In genomic region chr12:98864363-98864762, GRCh38 we compare ENCODE assay signal across 22 cellular contexts.
DNase-seq lines count a peak whose midpoint lies in the region; ATAC-seq and TF ChIP-seq lines count a peak whose summit lies in the region.
"Had no signal": no experiment of that assay in that cellular context is flagged by ENCODE, and none has a peak within 500 bp of the region (broad histone marks: within the 10 kb centered on the region; RNA-seq: fewer than 3 reads in every experiment).

No MANE protein-coding gene starts in this region.

- intact Hi-C loops in dorsolateral prefrontal cortex (cut with DNase I) = no loop called here
- intact Hi-C loops in naive thymus-derived CD4-positive, alpha-beta T cell (cut with micrococcal nuclease) = no loop called here

- DNase-seq in WTC11 (ENCODE audit: low spot score) (no peak), dorsolateral prefrontal cortex (no peak), substantia nigra (lab: John Stamatoyannopoulos, UW) (no peak), NCI-H1436 (lab: John Stamatoyannopoulos, UW) (no peak)
- no peak for DNase-seq in naive thymus-derived CD4-positive, alpha-beta T cell
- no peak for DNase-seq in activated T-cell treated with anti-CD3 and anti-CD28 coated beads, Interleukin-2, amount 50 U/mL, for 1 hour
- DNase-seq: 8988T; ACHN; AML-193; BE2C; Calu3; CD4-positive, alpha-beta T cell; COR-L47; DMS53; DMS79 treated with DMSO at 0.1 percent for 48 hours; GF-D8; GOT3; H7; HCEC 1CT had no signal

- H3K4me1 Mint-ChIP-seq in WTC11 = peaks cover 34% of the 10 kb centered on the region
- H3K4me1 Mint-ChIP-seq in naive thymus-derived CD4-positive, alpha-beta T cell = no peaks in the 10 kb centered on the region

- POLR2A ChIA-PET in WTC11 (lab: Charles Lee) = no interaction called here
- POLR2A ChIA-PET in naive thymus-derived CD4-positive, alpha-beta T cell (lab: Charles Lee) = no interaction called here

- H3K4me1 ChIP-seq in naive thymus-derived CD4-positive, alpha-beta T cell (ENCODE audit: control insufficient read depth in 2 of 2, insufficient read depth in 2 of 2, low read length in 2 of 2) = no peaks in the 10 kb centered on the region
- H3K4me1 ChIP-seq: A549; BE2C; BLaER1 treated with 17β-estradiol and CSF1 and Interleukin-3, amounts not matched to agents 10 nM and 100 nM had no signal

- no peaks in the 10 kb centered on the region for H3K36me3 ChIP-seq in naive thymus-derived CD4-positive, alpha-beta T cell (ENCODE audit: control insufficient read depth in 2 of 3, insufficient read depth in 3 of 3, low read length in 3 of 3)
- H3K36me3 ChIP-seq: BE2C had no signal

- H3K36me3 Mint-ChIP-seq in WTC11 = peaks cover 2% of the 10 kb centered on the region; the same call in 1 of the 2 replicates
- H3K36me3 Mint-ChIP-seq in naive thymus-derived CD4-positive, alpha-beta T cell = no peaks in the 10 kb centered on the region
- H3K36me3 Mint-ChIP-seq: CD14-positive monocyte had no signal

- H3K4me3 ChIP-seq in dorsolateral prefrontal cortex = no peak overlapping the region
- no peak overlapping the region for H3K4me3 ChIP-seq in naive thymus-derived CD4-positive, alpha-beta T cell (ENCODE audit: low read length)
- H3K4me3 ChIP-seq: A549; BLaER1 treated with 17β-estradiol and CSF1 and Interleukin-3, amounts not matched to agents 10 nM and 100 nM had no signal

- H3K27me3 Mint-ChIP-seq in WTC11 (ENCODE audit: low read depth) = peaks cover 60% of the 10 kb centered on the region
- H3K27me3 Mint-ChIP-seq in naive thymus-derived CD4-positive, alpha-beta T cell = peaks cover 4 to 10% (median 5%) of the 10 kb centered on the region in 5 donors

- H3K27me3 ChIP-seq in dorsolateral prefrontal cortex = no peaks in the 10 kb centered on the region
- no peaks in the 10 kb centered on the region for H3K27me3 ChIP-seq in naive thymus-derived CD4-positive, alpha-beta T cell (ENCODE audit: control insufficient read depth in 2 of 2, insufficient read depth in 2 of 2, low read length in 2 of 2)
- H3K27me3 ChIP-seq: BLaER1 treated with 17β-estradiol and CSF1 and Interleukin-3, amounts not matched to agents 10 nM and 100 nM had no signal

- H3K9me3 ChIP-seq in naive thymus-derived CD4-positive, alpha-beta T cell (ENCODE audit: control insufficient read depth in 2 of 3, low read length in 3 of 3) = no peaks in the 10 kb centered on the region
- H3K9me3 ChIP-seq: A549; BE2C; BLaER1 treated with 17β-estradiol and CSF1 and Interleukin-3, amounts not matched to agents 10 nM and 100 nM had no signal

- H3K4me3 Mint-ChIP-seq in WTC11 = no peak overlapping the region
- H3K4me3 Mint-ChIP-seq in naive thymus-derived CD4-positive, alpha-beta T cell = no peak overlapping the region
- H3K4me3 Mint-ChIP-seq: CD14-positive monocyte; CD4-positive, alpha-beta T cell had no signal

- ATAC-seq in WTC11 = no peak
- ATAC-seq in naive thymus-derived CD4-positive, alpha-beta T cell = no peak
- ATAC-seq: A549 had no signal

- peaks cover 15% of the 10 kb centered on the region for H3K9me3 Mint-ChIP-seq in WTC11
- peaks cover 0 to 9% (median 0%) of the 10 kb centered on the region in 11 donors for H3K9me3 Mint-ChIP-seq in naive thymus-derived CD4-positive, alpha-beta T cell
- H3K9me3 Mint-ChIP-seq: CD4-positive, alpha-beta T cell had no signal

- TF ChIP-seq CTCF in WTC11 (IDR thresholded peaks at IDR 0.05) = no peak
- TF ChIP-seq CTCF in dorsolateral prefrontal cortex (IDR thresholded peaks at IDR 0.05 in 54 of 56, conservative IDR thresholded peaks at IDR 0.05 in 2 of 56; ENCODE audit: low read depth in 1 of 56, partially characterized antibody in 56 of 56) = no peak

- CTCF ChIA-PET in WTC11 (lab: Charles Lee) = no interaction called here
- CTCF ChIA-PET in naive thymus-derived CD4-positive, alpha-beta T cell (lab: Charles Lee) = no interaction called here

- H3K27ac Mint-ChIP-seq in WTC11 = no peak overlapping the region
- H3K27ac Mint-ChIP-seq in naive thymus-derived CD4-positive, alpha-beta T cell = no peak overlapping the region
- H3K27ac Mint-ChIP-seq: CD4-positive, alpha-beta T cell had no signal

- H3K27ac ChIP-seq in dorsolateral prefrontal cortex = peak overlapping the region in 50 of 59 donors; percentile 13 to 99 (median 79)
- H3K27ac ChIP-seq in substantia nigra (ENCODE audit: low read depth, low read length, poor library complexity, severe bottlenecking) = peak overlapping the region; percentile 68
- H3K27ac ChIP-seq in naive thymus-derived CD4-positive, alpha-beta T cell (ENCODE audit: low read depth, low read length) = no peak overlapping the region
- H3K27ac ChIP-seq: A549; BLaER1 treated with 17β-estradiol and CSF1 and Interleukin-3, amounts not matched to agents 10 nM and 100 nM had no signal

TF ChIP-seq in WTC11, 78 proteins besides CTCF, POLR2A, EP300 and RAD21 (continues in another document):
- TF ChIP-seq, protein P1, sequence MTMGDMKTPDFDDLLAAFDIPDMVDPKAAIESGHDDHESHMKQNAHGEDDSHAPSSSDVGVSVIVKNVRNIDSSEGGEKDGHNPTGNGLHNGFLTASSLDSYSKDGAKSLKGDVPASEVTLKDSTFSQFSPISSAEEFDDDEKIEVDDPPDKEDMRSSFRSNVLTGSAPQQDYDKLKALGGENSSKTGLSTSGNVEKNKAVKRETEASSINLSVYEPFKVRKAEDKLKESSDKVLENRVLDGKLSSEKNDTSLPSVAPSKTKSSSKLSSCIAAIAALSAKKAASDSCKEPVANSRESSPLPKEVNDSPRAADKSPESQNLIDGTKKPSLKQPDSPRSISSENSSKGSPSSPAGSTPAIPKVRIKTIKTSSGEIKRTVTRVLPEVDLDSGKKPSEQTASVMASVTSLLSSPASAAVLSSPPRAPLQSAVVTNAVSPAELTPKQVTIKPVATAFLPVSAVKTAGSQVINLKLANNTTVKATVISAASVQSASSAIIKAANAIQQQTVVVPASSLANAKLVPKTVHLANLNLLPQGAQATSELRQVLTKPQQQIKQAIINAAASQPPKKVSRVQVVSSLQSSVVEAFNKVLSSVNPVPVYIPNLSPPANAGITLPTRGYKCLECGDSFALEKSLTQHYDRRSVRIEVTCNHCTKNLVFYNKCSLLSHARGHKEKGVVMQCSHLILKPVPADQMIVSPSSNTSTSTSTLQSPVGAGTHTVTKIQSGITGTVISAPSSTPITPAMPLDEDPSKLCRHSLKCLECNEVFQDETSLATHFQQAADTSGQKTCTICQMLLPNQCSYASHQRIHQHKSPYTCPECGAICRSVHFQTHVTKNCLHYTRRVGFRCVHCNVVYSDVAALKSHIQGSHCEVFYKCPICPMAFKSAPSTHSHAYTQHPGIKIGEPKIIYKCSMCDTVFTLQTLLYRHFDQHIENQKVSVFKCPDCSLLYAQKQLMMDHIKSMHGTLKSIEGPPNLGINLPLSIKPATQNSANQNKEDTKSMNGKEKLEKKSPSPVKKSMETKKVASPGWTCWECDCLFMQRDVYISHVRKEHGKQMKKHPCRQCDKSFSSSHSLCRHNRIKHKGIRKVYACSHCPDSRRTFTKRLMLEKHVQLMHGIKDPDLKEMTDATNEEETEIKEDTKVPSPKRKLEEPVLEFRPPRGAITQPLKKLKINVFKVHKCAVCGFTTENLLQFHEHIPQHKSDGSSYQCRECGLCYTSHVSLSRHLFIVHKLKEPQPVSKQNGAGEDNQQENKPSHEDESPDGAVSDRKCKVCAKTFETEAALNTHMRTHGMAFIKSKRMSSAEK (CRISPR knock-in tag; IDR thresholded peaks at IDR 0.05; ENCODE audit: borderline replicate concordance) = no peak
- TF ChIP-seq, protein P2, sequence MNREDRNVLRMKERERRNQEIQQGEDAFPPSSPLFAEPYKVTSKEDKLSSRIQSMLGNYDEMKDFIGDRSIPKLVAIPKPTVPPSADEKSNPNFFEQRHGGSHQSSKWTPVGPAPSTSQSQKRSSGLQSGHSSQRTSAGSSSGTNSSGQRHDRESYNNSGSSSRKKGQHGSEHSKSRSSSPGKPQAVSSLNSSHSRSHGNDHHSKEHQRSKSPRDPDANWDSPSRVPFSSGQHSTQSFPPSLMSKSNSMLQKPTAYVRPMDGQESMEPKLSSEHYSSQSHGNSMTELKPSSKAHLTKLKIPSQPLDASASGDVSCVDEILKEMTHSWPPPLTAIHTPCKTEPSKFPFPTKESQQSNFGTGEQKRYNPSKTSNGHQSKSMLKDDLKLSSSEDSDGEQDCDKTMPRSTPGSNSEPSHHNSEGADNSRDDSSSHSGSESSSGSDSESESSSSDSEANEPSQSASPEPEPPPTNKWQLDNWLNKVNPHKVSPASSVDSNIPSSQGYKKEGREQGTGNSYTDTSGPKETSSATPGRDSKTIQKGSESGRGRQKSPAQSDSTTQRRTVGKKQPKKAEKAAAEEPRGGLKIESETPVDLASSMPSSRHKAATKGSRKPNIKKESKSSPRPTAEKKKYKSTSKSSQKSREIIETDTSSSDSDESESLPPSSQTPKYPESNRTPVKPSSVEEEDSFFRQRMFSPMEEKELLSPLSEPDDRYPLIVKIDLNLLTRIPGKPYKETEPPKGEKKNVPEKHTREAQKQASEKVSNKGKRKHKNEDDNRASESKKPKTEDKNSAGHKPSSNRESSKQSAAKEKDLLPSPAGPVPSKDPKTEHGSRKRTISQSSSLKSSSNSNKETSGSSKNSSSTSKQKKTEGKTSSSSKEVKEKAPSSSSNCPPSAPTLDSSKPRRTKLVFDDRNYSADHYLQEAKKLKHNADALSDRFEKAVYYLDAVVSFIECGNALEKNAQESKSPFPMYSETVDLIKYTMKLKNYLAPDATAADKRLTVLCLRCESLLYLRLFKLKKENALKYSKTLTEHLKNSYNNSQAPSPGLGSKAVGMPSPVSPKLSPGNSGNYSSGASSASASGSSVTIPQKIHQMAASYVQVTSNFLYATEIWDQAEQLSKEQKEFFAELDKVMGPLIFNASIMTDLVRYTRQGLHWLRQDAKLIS (CRISPR knock-in tag; IDR thresholded peaks at IDR 0.05; ENCODE audit: borderline replicate concordance) = no peak
- TF ChIP-seq GTF2I (CRISPR knock-in tag; conservative IDR thresholded peaks at IDR 0.05) = 0 out of 2 replicates have a peak, but pooled peaks have one; percentile 60
- TF ChIP-seq ZNF425 (CRISPR knock-in tag; conservative IDR thresholded peaks at IDR 0.05) = no peak
